In the genomic region with DNA sequence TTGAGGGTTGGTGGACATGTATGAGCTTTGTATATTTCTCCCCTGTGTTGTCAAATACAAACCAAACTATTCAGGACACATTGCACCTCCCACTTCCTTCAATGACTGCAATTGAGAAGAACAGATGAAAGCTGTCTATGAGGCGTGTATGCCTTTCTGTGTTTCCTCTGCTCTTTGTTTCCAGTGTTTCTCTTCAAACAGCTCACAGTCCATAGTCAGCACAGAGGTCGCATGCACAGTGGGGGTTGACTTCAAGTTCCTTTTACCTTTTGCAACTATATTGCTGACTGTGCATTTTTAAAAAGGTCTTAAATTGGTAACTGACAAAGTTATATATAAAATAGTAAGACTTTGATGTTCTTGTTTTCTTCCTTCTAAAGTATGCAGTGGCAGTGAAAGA, we compare ENCODE assay signal across 20 cellular contexts.
DNase-seq lines count a peak whose midpoint lies in the region; ATAC-seq, FAIRE-seq and TF ChIP-seq lines count a peak whose summit lies in the region.
"Had no signal": no experiment of that assay in that cellular context is flagged by ENCODE, and none has a peak within 500 bp of the region (broad histone marks: within the 10 kb centered on the region; RNA-seq: fewer than 3 reads in every experiment).

No MANE protein-coding gene starts in this region.

- H3K27me3 Mint-ChIP-seq in nephron (ENCODE audit: low read depth): no peaks in the 10 kb centered on the region
- H3K27me3 Mint-ChIP-seq: T-cell had no signal

- H3K27ac Mint-ChIP-seq in nephron: peak overlapping the region in 2 of 3 experiments; percentile 1
- H3K27ac Mint-ChIP-seq: T-cell had no signal

- H3K9me3 ChIP-seq in H1 (ENCODE audit: insufficient read depth in 2 of 2, low read depth in 1 of 2, low read length in 1 of 2): peaks cover 5 to 9% of the 10 kb centered on the region in 2 experiments; a peak in 3 of 4 replicates
- H3K9me3 ChIP-seq: BE2C, HAP-1, Peyer's patch, SJCRH30 had no signal

- no peak overlapping the region for H4K91ac ChIP-seq in H1 (replicated peaks; ENCODE audit: insufficient read length, low read length)

- H3K36me3 Mint-ChIP-seq in nephron (ENCODE audit: low read depth): peaks cover 5% of the 10 kb centered on the region
- H3K36me3 Mint-ChIP-seq: T-cell had no signal

- no peaks in the 10 kb centered on the region for H4K20me1 ChIP-seq in H1 (replicated peaks in 1 of 2; ENCODE audit: control insufficient read depth in 1 of 2, insufficient read depth in 2 of 2, low read length in 2 of 2)

- H4K8ac ChIP-seq in H1 (ENCODE audit: extremely low read depth, insufficient read depth, low read length): no peak overlapping the region

- H3K4me1 Mint-ChIP-seq in nephron: peaks cover 11% of the 10 kb centered on the region
- H3K4me1 Mint-ChIP-seq: T-cell had no signal

- no peak overlapping the region for H2BK20ac ChIP-seq in H1 (ENCODE audit: low read length)

- 88% methylated on average over 2 of the region's 2 CpGs; no CpG with 5 or more reads in 1 of the 2 experiments for WGBS in H1 (ENCODE audit: extremely low coverage in 1 of 2, insufficient coverage in 1 of 2, insufficient read length in 1 of 2, insufficient replicate concordance in 2 of 2, low coverage in 1 of 2, low lambda C conversion rate in 2 of 2, missing lambda C conversion rate in 1 of 2), 2 experiments

- TF ChIP-seq EP300 in H1 (IDR thresholded peaks at IDR 0.05; ENCODE audit: borderline replicate concordance in 1 of 2, low read depth in 2 of 2, low read length in 2 of 2): no peak

- no peak overlapping the region for H2BK120ac ChIP-seq in H1 (replicated peaks; ENCODE audit: low read depth, low read length)

- H2BK5ac ChIP-seq in H1 (ENCODE audit: low read depth, low read length): no peak overlapping the region

- no peak overlapping the region for H2AK5ac ChIP-seq in H1 (ENCODE audit: low read depth, low read length)

- H4K5ac ChIP-seq in H1 (ENCODE audit: insufficient read length, low read depth, low read length): no peak overlapping the region

- H3K23me2 ChIP-seq in H1 (ENCODE audit: low read depth, low read length): no peaks in the 10 kb centered on the region

- H3K4me2 ChIP-seq in H1 (ENCODE audit: insufficient read depth in 1 of 2, low read depth in 2 of 2, low read length in 2 of 2): no peak overlapping the region

- no peak overlapping the region for H2BK15ac ChIP-seq in H1 (ENCODE audit: low read length)

- no peak overlapping the region for H2BK12ac ChIP-seq in H1 (ENCODE audit: low read depth, low read length)

- no peak overlapping the region for H2AFZ ChIP-seq in H1 (ENCODE audit: low read length)

- DNase-seq in NCI-H748 (lab: John Stamatoyannopoulos, UW; ENCODE audit: unreplicated experiment) (peak; percentile 21), NCI-H748 treated with DMSO at 0.1 percent for 48 hours (lab: John Stamatoyannopoulos, UW) (no peak), H1 (ENCODE audit: low read depth in 1 of 2, low spot score in 2 of 2) (no peak), KG1 (lab: John Stamatoyannopoulos, UW) (no peak)
- DNase-seq in Jurkat, Clone E6-1 (ENCODE audit: low read depth, low spot score): peak; percentile 27
- DNase-seq: BE2C, COR-L47, GDM1, Karpas-422, NCI-H1694 treated with DMSO at 0.1 percent for 48 hours, NCI-H2081 treated with DMSO at 0.1 percent for 48 hours, NCI-H774, Peyer's patch, SJCRH30, T-cell had no signal

- peaks cover 22% of the 10 kb centered on the region for H3K9me3 Mint-ChIP-seq in nephron

- H3K18ac ChIP-seq in H1 (ENCODE audit: extremely low read depth, low read length): no peak overlapping the region

- no peaks in the 10 kb centered on the region for H3K79me2 ChIP-seq in H1 (ENCODE audit: control insufficient read depth in 1 of 2, insufficient read depth in 2 of 2, low read length in 2 of 2)

- H3K27me3 ChIP-seq in H1 (replicated peaks in 1 of 4; ENCODE audit: control insufficient read depth in 3 of 4, extremely low read depth in 1 of 4, insufficient read depth in 3 of 4, low read length in 3 of 4): no peaks in the 10 kb centered on the region
- H3K27me3 ChIP-seq: BE2C, Peyer's patch, SJCRH30 had no signal

- no peak for FAIRE-seq in H1 (lab: Jason Lieb, UNC)

- H3K4me3 ChIP-seq in Jurkat, Clone E6-1 (ENCODE audit: low read length): no peak overlapping the region
- H3K4me3 ChIP-seq in H1 (ENCODE audit: extremely low read depth in 1 of 4, insufficient read depth in 2 of 4, low read depth in 3 of 4, low read length in 4 of 4): no peak overlapping the region
- H3K4me3 ChIP-seq: HAP-1, Peyer's patch, SJCRH30 had no signal

- H3K4me1 ChIP-seq in H1 (replicated peaks in 1 of 4; ENCODE audit: control insufficient read depth in 3 of 4, insufficient read depth in 4 of 4, low read length in 3 of 4): no peaks in the 10 kb centered on the region
- H3K4me1 ChIP-seq: BE2C, HAP-1, Peyer's patch, SJCRH30 had no signal

- no peak overlapping the region for H3K4ac ChIP-seq in H1 (replicated peaks; ENCODE audit: insufficient read length, low read depth, low read length)

- no peak for TF ChIP-seq CTCF in H1 (IDR thresholded peaks at IDR 0.05; ENCODE audit: control extremely low read depth in 1 of 3, insufficient read depth in 1 of 3, low read depth in 1 of 3, low read length in 3 of 3)
- no peak for TF ChIP-seq CTCF in nephron (IDR thresholded peaks at IDR 0.05; ENCODE audit: unreplicated experiment in 3 of 3)

- no peak overlapping the region for H3K56ac ChIP-seq in H1 (replicated peaks; ENCODE audit: insufficient read length, low read depth, low read length)

- POLR2A ChIA-PET in H1 (lab: Charles Lee; ENCODE audit: partially characterized antibody): interaction anchor here (0.8 to 1.4 kb wide), 2 partner anchors 9 to 16 kb away, joined by 4 read pairs; no protein-coding TSS in a partner anchor

- no peak overlapping the region for H3K27ac ChIP-seq in H1 (ENCODE audit: low read depth, low read length)
- H3K27ac ChIP-seq: HL-60, Peyer's patch, SJCRH30 had no signal

- no peak for TF ChIP-seq RAD21 in H1 (IDR thresholded peaks at IDR 0.05 in 1 of 2, conservative IDR thresholded peaks at IDR 0.05 in 1 of 2; ENCODE audit: low read depth in 2 of 2, low read length in 2 of 2)

- H3K14ac ChIP-seq in H1 (ENCODE audit: insufficient read length): no peak overlapping the region

- no peak for ATAC-seq in GM21390 (IDR thresholded peaks at IDR 0.05; ENCODE audit: unreplicated experiment)
- no peak for ATAC-seq in GM21367 (IDR thresholded peaks at IDR 0.05; ENCODE audit: unreplicated experiment)
- ATAC-seq: T-cell had no signal

- no peak overlapping the region for H3K23ac ChIP-seq in H1 (ENCODE audit: insufficient read length)

- H3K4me3 Mint-ChIP-seq in nephron: no peak overlapping the region
- H3K4me3 Mint-ChIP-seq: T-cell had no signal

- CTCF ChIA-PET in H1 (lab: Charles Lee; ENCODE audit: partially characterized antibody): no interaction called here

- TF ChIP-seq POLR2A in H1 (IDR thresholded peaks at IDR 0.05; ENCODE audit: control extremely low read depth in 1 of 2, low read depth in 2 of 2, low read length in 2 of 2): no peak

- no peak overlapping the region for H3K9ac ChIP-seq in H1 (replicated peaks in 1 of 4; ENCODE audit: extremely low read depth in 1 of 4, low read depth in 3 of 4, low read length in 3 of 4)

- H3K36me3 ChIP-seq in H1 (ENCODE audit: control insufficient read depth in 2 of 4, insufficient read depth in 4 of 4, low read length in 3 of 4): peaks cover 0 to 2% (median 0%) of the 10 kb centered on the region in 4 experiments; a peak in 2 of 8 replicates
- H3K36me3 ChIP-seq: BE2C, HAP-1, Peyer's patch, SJCRH30 had no signal

- H3K79me1 ChIP-seq in H1 (ENCODE audit: low read depth, low read length): no peaks in the 10 kb centered on the region

TF ChIP-seq in H1, 55 proteins besides CTCF, POLR2A, EP300 and RAD21:
- TF ChIP-seq TCF12 (IDR thresholded peaks at IDR 0.05; ENCODE audit: low read depth, low read length) (no peak), MAFK (IDR thresholded peaks at IDR 0.05; ENCODE audit: low read depth, low read length) (peak; percentile 99)

Comparison
In these comparisons a context has a peak if more than half of its experiments do, and no peak if none do; other contexts are left out.
1. DNase-seq: peak in NCI-H748 (single experiment) and Jurkat, Clone E6-1 (single experiment); none in NCI-H748 treated with DMSO at 0.1 percent for 48 hours (single experiment), H1 (0 of 2) and KG1 (single experiment).